Comparison of ENCODE assay signal across 18 cellular contexts in genomic region chr5:38695021-38695961, GRCh38.
DNase-seq lines count a peak whose midpoint lies in the region; ATAC-seq, FAIRE-seq and TF ChIP-seq lines count a peak whose summit lies in the region.
"Had no signal": no experiment of that assay in that cellular context is flagged by ENCODE, and none has a peak within 500 bp of the region (broad histone marks: within the 10 kb centered on the region; RNA-seq: fewer than 3 reads in every experiment).

No MANE protein-coding gene starts in this region.

- no peak overlapping the region for H2AK5ac ChIP-seq in mesendoderm (ENCODE audit: low read length)

- H3K18ac ChIP-seq in mesendoderm (ENCODE audit: low read length) = peak overlapping the region; percentile 52

- H3K79me1 ChIP-seq in mesendoderm (ENCODE audit: low read length) = no peaks in the 10 kb centered on the region

- peak overlapping the region; percentile 86 for H2BK5ac ChIP-seq in mesendoderm (ENCODE audit: low read length)

- no peaks in the 10 kb centered on the region for H3K9me1 ChIP-seq in K562 (ENCODE audit: control insufficient read depth, insufficient read depth, low read length)

- TF ChIP-seq EP300 in K562 (IDR thresholded peaks at IDR 0.05; ENCODE audit: low read length) = no peak

- no peak overlapping the region for H3K27ac Mint-ChIP-seq in T-helper 17 cell
- H3K27ac Mint-ChIP-seq: activated B cell treated with CpG ODN at 0.5 μM for 24 hours had no signal

- H3K9ac ChIP-seq in K562 (ENCODE audit: insufficient read depth in 1 of 2, low read depth in 2 of 2, low read length in 2 of 2) = no peak overlapping the region
- no peak overlapping the region for H3K9ac ChIP-seq in mesendoderm (ENCODE audit: low read length)

- H3K56ac ChIP-seq in mesendoderm (ENCODE audit: low read length) = peak overlapping the region; percentile 50

- no peaks in the 10 kb centered on the region; a peak in 1 of 5 replicates for H3K4me1 ChIP-seq in K562 (replicated peaks in 1 of 2; ENCODE audit: control insufficient read depth in 2 of 2, insufficient read depth in 2 of 2, low read length in 2 of 2)
- H3K4me1 ChIP-seq in mesendoderm (ENCODE audit: control insufficient read depth, low read depth, low read length) = peaks cover 12% of the 10 kb centered on the region
- H3K4me1 ChIP-seq: left lung had no signal

- H3K4me3 Mint-ChIP-seq in T-helper 17 cell = no peak overlapping the region
- H3K4me3 Mint-ChIP-seq: activated B cell treated with CpG ODN at 0.5 μM for 24 hours had no signal

- ATAC-seq in K562 = no peak
- no peak for ATAC-seq in HG03175 (IDR thresholded peaks at IDR 0.05; ENCODE audit: unreplicated experiment)
- ATAC-seq in T-helper 17 cell = no peak
- ATAC-seq: left lung had no signal

- H3K23ac ChIP-seq in mesendoderm (ENCODE audit: low read length) = peak overlapping the region; percentile 34

- H4K5ac ChIP-seq in mesendoderm (ENCODE audit: low read length) = no peak overlapping the region

- TF ChIP-seq CTCF in C4-2B (conservative IDR thresholded peaks at IDR 0.05) (no peak), K562 (IDR thresholded peaks at IDR 0.05 in 2 of 3, conservative IDR thresholded peaks at IDR 0.05 in 1 of 3; ENCODE audit: insufficient read depth in 2 of 3, low read depth in 1 of 3, low read length in 3 of 3) (no peak), coronary artery (IDR thresholded peaks at IDR 0.05) (no peak)

- peak; percentile 17 for DNase-seq in LHCN-M2 (ENCODE audit: low read depth)
- no peak for DNase-seq in K562 (ENCODE audit: extremely low read depth in 1 of 4, low spot score in 3 of 4)
- peak; percentile 73 for DNase-seq in mesendoderm
- no peak for DNase-seq in coronary artery (ENCODE audit: low spot score)
- no peak for DNase-seq in T-helper 17 cell
- no peak for DNase-seq in HEK293T (ENCODE audit: extremely low spot score)
- DNase-seq: activated B cell treated with CpG ODN at 0.5 μM for 24 hours; activated gamma-delta T cell treated with Interleukin-2 at 50 U/mL for 16 hours; GF-D8; left lung; NCI-H1105; stimulated activated CD4-positive, alpha-beta T cell treated with anti-CD3 and anti-CD28 coated beads, Interleukin-1b, Interleukin-23, amount 100 ng/mL, for 48 hours; substantia nigra had no signal

- no peaks in the 10 kb centered on the region for H3K36me3 Mint-ChIP-seq in T-helper 17 cell (ENCODE audit: low read depth)

- no peak for TF ChIP-seq RAD21 in K562 (CRISPR knock-in tag; conservative IDR thresholded peaks at IDR 0.05 in 1 of 2, IDR thresholded peaks at IDR 0.05 in 1 of 2)

- H3K4me1 Mint-ChIP-seq in T-helper 17 cell = no peaks in the 10 kb centered on the region
- H3K4me1 Mint-ChIP-seq: activated B cell treated with CpG ODN at 0.5 μM for 24 hours had no signal

- H3K27me3 Mint-ChIP-seq in T-helper 17 cell = peaks cover 10% of the 10 kb centered on the region
- H3K27me3 Mint-ChIP-seq: activated B cell treated with CpG ODN at 0.5 μM for 24 hours had no signal

- peak overlapping the region; percentile 80 for H3K27ac ChIP-seq in C4-2B
- H3K27ac ChIP-seq in K562 (ENCODE audit: extremely low read depth, low read depth, low read length) = no peak overlapping the region
- H3K27ac ChIP-seq in mesendoderm (ENCODE audit: low read depth, low read length) = peak overlapping the region; percentile 37
- no peak overlapping the region for H3K27ac ChIP-seq in coronary artery
- H3K27ac ChIP-seq: left lung had no signal

- H4K8ac ChIP-seq in mesendoderm (ENCODE audit: low read depth, low read length) = no peak overlapping the region

- peak overlapping the region; percentile 96 for H2BK120ac ChIP-seq in mesendoderm (ENCODE audit: low read depth, low read length)

- H3K4me2 ChIP-seq in K562 (ENCODE audit: insufficient read depth, low read length) (no peak overlapping the region), mesendoderm (ENCODE audit: low read length) (no peak overlapping the region)

- no peaks in the 10 kb centered on the region for H3K36me3 ChIP-seq in K562 (ENCODE audit: control insufficient read depth, insufficient read depth, low read length)
- no peaks in the 10 kb centered on the region for H3K36me3 ChIP-seq in mesendoderm (ENCODE audit: control insufficient read depth, insufficient read depth, low read length)
- H3K36me3 ChIP-seq: esophagus muscularis mucosa, left lung had no signal

- no peaks in the 10 kb centered on the region for H4K20me1 ChIP-seq in K562 (replicated peaks; ENCODE audit: control insufficient read depth, insufficient read depth, low read length)

- in situ Hi-C loops in K562 (cut with MboI) = no loop called here

- POLR2A ChIA-PET in K562 (lab: Yijun Ruan, JAX) (no interaction called here), HEK293T (lab: Yijun Ruan, JAX) (no interaction called here)

- intact Hi-C loops in K562 (cut with micrococcal nuclease) = no loop called here

- no TSS peak for BruUV-seq in K562 (replicated peaks; lab: Mats Ljungman, UMichigan)

- no peaks in the 10 kb centered on the region for H3K9me3 ChIP-seq in K562 (replicated peaks; ENCODE audit: control insufficient read depth, insufficient read depth, low read depth, low read length)
- H3K9me3 ChIP-seq in T-helper 17 cell (ENCODE audit: control insufficient read depth, low read length, poor library complexity, severe bottlenecking) = no peaks in the 10 kb centered on the region
- H3K9me3 ChIP-seq: esophagus muscularis mucosa, left lung had no signal

- peaks cover 0 to 4% of the 10 kb centered on the region in 2 experiments; a peak in 3 of 5 replicates for H3K27me3 ChIP-seq in K562 (ENCODE audit: control insufficient read depth in 2 of 2, insufficient read depth in 2 of 2, low read length in 2 of 2)
- H3K27me3 ChIP-seq in mesendoderm (ENCODE audit: insufficient read depth, low read length, poor library complexity) = no peaks in the 10 kb centered on the region
- H3K27me3 ChIP-seq: esophagus muscularis mucosa, left lung had no signal

- WGBS in K562 (ENCODE audit: insufficient coverage, low coverage, missing lambda C conversion rate) = 5% methylated on average over 9 of the region's 9 CpGs
- WGBS in mesendoderm (ENCODE audit: extremely low coverage, insufficient coverage, low lambda C conversion rate) = no CpG with 5 or more reads among the region's 9 CpGs

- H3K79me2 ChIP-seq in K562 (ENCODE audit: control insufficient read depth, insufficient read depth, low read length) (no peaks in the 10 kb centered on the region), mesendoderm (ENCODE audit: control insufficient read depth, insufficient read depth, low read length) (no peaks in the 10 kb centered on the region)

- peak overlapping the region; percentile 72 for H3K4ac ChIP-seq in mesendoderm (ENCODE audit: low read depth, low read length)

- TF ChIP-seq POLR2A in K562 (conservative IDR thresholded peaks at IDR 0.05) = no peak

- peak overlapping the region; percentile 38 for H2BK15ac ChIP-seq in mesendoderm (replicated peaks; ENCODE audit: low read depth)

- H3K4me3 ChIP-seq in K562 (no peak overlapping the region), mesendoderm (ENCODE audit: low read length) (no peak overlapping the region), coronary artery (no peak overlapping the region)
- H3K4me3 ChIP-seq: esophagus muscularis mucosa, left lung had no signal

- H2AFZ ChIP-seq in K562 (ENCODE audit: low read depth, low read length) = 0 out of 2 replicates have a peak overlapping the region, but pooled peaks have one; percentile 36

- no peak for FAIRE-seq in K562 (lab: Jason Lieb, UNC)
- FAIRE-seq: astrocyte, RCC 7860 had no signal

- CTCF ChIA-PET in K562 (lab: Yijun Ruan, JAX; ENCODE audit: low intra/inter-chr PET ratio) (interaction anchor here (0.7 kb wide), 1 partner anchor 375 kb away, joined by 3 read pairs; no protein-coding TSS in a partner anchor), HEK293T (lab: Yijun Ruan, JAX) (no interaction called here)

TF ChIP-seq in K562, 482 proteins besides CTCF, POLR2A, EP300 and RAD21:
- TF ChIP-seq MAFK (IDR thresholded peaks at IDR 0.05; ENCODE audit: low read length) (peak; percentile 85), MAFG (tag; conservative IDR thresholded peaks at IDR 0.05) (peak; percentile 82), MAFF (IDR thresholded peaks at IDR 0.05; ENCODE audit: low read length) (peak; percentile 81), ZNF316 (IDR thresholded peaks at IDR 0.05) (peak; percentile 85), C11orf30 (IDR thresholded peaks at IDR 0.05; ENCODE audit: low read depth) (peak; percentile 80), ETV6 (IDR thresholded peaks at IDR 0.05; ENCODE audit: borderline replicate concordance in 1 of 2, low read depth in 2 of 2, low read length in 1 of 2) (no peak), ETV6 (CRISPR knock-in tag; IDR thresholded peaks at IDR 0.05; ENCODE audit: borderline replicate concordance) (no peak), PTTG1 (tag; IDR thresholded peaks at IDR 0.05; ENCODE audit: low read depth) (no peak)
TF ChIP-seq in K562: peak in this region for 5.

TF ChIP-seq in HEK293T, 16 proteins besides CTCF, POLR2A, EP300 and RAD21:
- TF ChIP-seq SP1 (IDR thresholded peaks at IDR 0.05) = no peak
- no peak for TF ChIP-seq LEF1 (IDR thresholded peaks at IDR 0.05; ENCODE audit: borderline replicate concordance)
- TF ChIP-seq FOXM1 (IDR thresholded peaks at IDR 0.05; ENCODE audit: borderline replicate concordance) = no peak
- TF ChIP-seq ARNT (IDR thresholded peaks at IDR 0.05) = no peak
- no peak for TF ChIP-seq HDGF (IDR thresholded peaks at IDR 0.05; ENCODE audit: borderline replicate concordance)
- TF ChIP-seq FOXK2 (IDR thresholded peaks at IDR 0.05) = no peak
- TF ChIP-seq TARDBP (IDR thresholded peaks at IDR 0.05) = no peak
- TF ChIP-seq CTBP1 (IDR thresholded peaks at IDR 0.05; ENCODE audit: borderline replicate concordance) = no peak
- no peak for TF ChIP-seq L3MBTL2 (conservative IDR thresholded peaks at IDR 0.05)
- no peak for TF ChIP-seq SUZ12 (IDR thresholded peaks at IDR 0.05)
- no peak for TF ChIP-seq FOXA1 (IDR thresholded peaks at IDR 0.05)
- TF ChIP-seq NFRKB (IDR thresholded peaks at IDR 0.05) = no peak
- TF ChIP-seq ELF4 (IDR thresholded peaks at IDR 0.05) = no peak
- no peak for TF ChIP-seq ZNF384 (IDR thresholded peaks at IDR 0.05)
- no peak for TF ChIP-seq PKNOX1 (IDR thresholded peaks at IDR 0.05)
- TF ChIP-seq BHLHE40 (IDR thresholded peaks at IDR 0.05; ENCODE audit: borderline replicate concordance) = no peak

Comparison
In these comparisons a context has a peak if more than half of its experiments do, and no peak if none do; other contexts are left out.
1. H3K27ac ChIP-seq: peak in C4-2B (single experiment) and mesendoderm (single experiment); none in K562 (single experiment) and coronary artery (0 of 2).
2. DNase-seq: peak in LHCN-M2 (single experiment) and mesendoderm (single experiment); none in K562 (0 of 4), coronary artery (single experiment), T-helper 17 cell (0 of 3) and HEK293T (single experiment).